Comparison of ENCODE assay signal across 14 cellular contexts in the genomic region with DNA sequence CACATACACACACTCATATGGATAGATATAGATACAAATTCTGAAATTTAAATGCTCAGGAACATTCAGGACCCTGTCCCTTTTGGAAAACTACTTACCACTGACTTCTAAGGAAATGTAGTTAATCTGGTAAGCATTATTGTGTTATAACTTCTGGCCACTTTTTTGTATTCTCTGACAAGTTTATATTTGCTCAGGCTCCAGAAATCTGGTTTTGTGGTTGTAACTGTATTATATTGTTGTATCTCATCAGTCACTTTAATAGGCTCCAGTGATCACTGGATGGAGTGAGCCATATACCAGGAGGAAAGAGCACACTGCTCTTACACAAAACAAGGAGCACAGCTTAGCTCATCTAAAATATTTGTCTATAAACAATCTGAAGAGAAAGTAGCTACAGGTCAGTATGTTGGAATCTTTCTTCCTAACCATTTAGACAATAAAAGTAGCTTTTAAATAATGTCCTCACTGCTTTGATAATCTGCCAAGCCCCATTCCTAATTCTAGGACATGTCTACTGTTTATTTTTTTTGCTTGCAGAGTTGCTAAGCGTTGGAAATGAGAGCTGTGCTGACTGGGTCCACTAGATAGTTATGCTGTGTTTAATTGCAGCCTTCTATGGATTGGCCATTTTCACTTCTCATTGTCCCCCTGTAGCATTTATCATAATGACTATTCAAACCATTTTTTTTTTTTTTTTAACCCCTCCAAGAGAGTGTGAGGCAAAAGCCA. TPM values are rescaled to one million over a fixed set of nuclear protein-coding genes. Genes with fewer than 3 reads are reported as not detected.
DNase-seq lines count a peak whose midpoint lies in the region; TF ChIP-seq lines count a peak whose summit lies in the region.
"Had no signal": no experiment of that assay in that cellular context is flagged by ENCODE, and none has a peak within 500 bp of the region (broad histone marks: within the 10 kb centered on the region; RNA-seq: fewer than 3 reads in every experiment).

No MANE protein-coding gene starts in this region.

- no peaks in the 10 kb centered on the region for H3K36me3 ChIP-seq in prostate gland
- H3K36me3 ChIP-seq: upper lobe of left lung had no signal

- TF ChIP-seq CTCF in AG10803 (conservative IDR thresholded peaks at IDR 0.05; ENCODE audit: low read length) (no peak), prostate gland (IDR thresholded peaks at IDR 0.05) (no peak)

- H3K4me1 ChIP-seq in prostate gland (replicated peaks) = no peaks in the 10 kb centered on the region

- 20% methylated on average over 1 of the region's 1 CpG for WGBS in prostate gland

- no peak for TF ChIP-seq POLR2A in prostate gland (IDR thresholded peaks at IDR 0.05)

- DNase-seq in AG10803 (ENCODE audit: low read depth) = peak; percentile 31
- peak; percentile 27 for DNase-seq in NCI-H69 (lab: John Stamatoyannopoulos, UW)
- DNase-seq in fibroblast of gingiva (ENCODE audit: low read depth) = peak; percentile 56
- no peak for DNase-seq in prostate gland (ENCODE audit: low spot score)
- DNase-seq in NCI-H774 (lab: John Stamatoyannopoulos, UW) = no peak
- DNase-seq in SK-N-DZ (ENCODE audit: low spot score) = no peak
- no peak for DNase-seq in stimulated activated CD4-positive, alpha-beta T cell treated with anti-CD3 and anti-CD28 coated beads, Interleukin-1b, Interleukin-23, amount 100 ng/mL, for 48 hours
- DNase-seq in DMS79 treated with DMSO at 0.1 percent for 48 hours (lab: John Stamatoyannopoulos, UW) = no peak
- DNase-seq: activated CD4-positive, alpha-beta T cell treated with anti-CD3 and anti-CD28 coated beads, Interleukin-2, amount 10 ng/mL, durations not matched to agents 7 days and 5 days; NCI-H1436; NCI-H510A treated with DMSO at 0.1 percent for 48 hours; RPMI8226; T1000; upper lobe of left lung had no signal

- no peaks in the 10 kb centered on the region for H3K27me3 ChIP-seq in prostate gland (replicated peaks; ENCODE audit: insufficient read depth)
- H3K27me3 ChIP-seq: upper lobe of left lung had no signal

- H3K4me3 ChIP-seq in AG10803 (ENCODE audit: low read length) (no peak overlapping the region), prostate gland (no peak overlapping the region)
- H3K4me3 ChIP-seq: upper lobe of left lung had no signal

- intact Hi-C loops in prostate gland (cut with DNase I) = no loop called here

- H3K9me3 ChIP-seq in prostate gland = no peaks in the 10 kb centered on the region

- peak overlapping the region; percentile 41 to 48 for H3K27ac ChIP-seq in prostate gland
- H3K27ac ChIP-seq: upper lobe of left lung had no signal

RNA-seq across cellular contexts. Expression of gene SMNDC1, which starts 43.8 kb away (rescaled TPM):
- total RNA-seq in prostate gland = 10 to 100 TPM in 1 of 2 donors, 1 to 10 TPM in 1; 8.0 to 11.0 TPM
- 9.5 and 10.3 TPM in 2 replicates for polyA plus RNA-seq in SK-N-DZ (2014; cell fraction: cytosol; rRNA removed)
- 16.1 and 25.1 TPM in 2 replicates for polyA plus RNA-seq in SK-N-DZ (2014; cell fraction: nucleus; rRNA removed)

RNA-seq across cellular contexts. Expression of gene MXI1, which starts 53.5 kb away (rescaled TPM):
- 10 to 100 TPM; 36.3 to 83.3 TPM for total RNA-seq in prostate gland
- polyA plus RNA-seq in SK-N-DZ (2014; cell fraction: cytosol; rRNA removed) = 29.5 and 30.7 TPM in 2 replicates
- 18.9 and 23.2 TPM in 2 replicates for polyA plus RNA-seq in SK-N-DZ (2014; cell fraction: nucleus; rRNA removed)

Comparison
In these comparisons a context has a peak if more than half of its experiments do, and no peak if none do; other contexts are left out.
1. DNase-seq: peak in AG10803 (single experiment), NCI-H69 (single experiment) and fibroblast of gingiva (single experiment); none in prostate gland (single experiment), NCI-H774 (single experiment), SK-N-DZ (single experiment), stimulated activated CD4-positive, alpha-beta T cell treated with anti-CD3 and anti-CD28 coated beads, Interleukin-1b, Interleukin-23, amount 100 ng/mL, for 48 hours (single experiment) and DMS79 treated with DMSO at 0.1 percent for 48 hours (single experiment).